Comparison of ENCODE assay signal across 8 cellular contexts in genomic region chr3:50320853-50321145, GRCh38. TPM values are rescaled to one million over a fixed set of nuclear protein-coding genes. Genes with fewer than 3 reads are reported as not detected.
DNase-seq lines count a peak whose midpoint lies in the region; ATAC-seq and TF ChIP-seq lines count a peak whose summit lies in the region.

No MANE protein-coding gene starts in this region.

- H3K27ac ChIP-seq in left ventricle myocardium inferior (replicated peaks) (peak overlapping the region; percentile 99), lung (ENCODE audit: low read depth in 1 of 2, low read length in 1 of 2) (peak overlapping the region; percentile 89 to 94), vagina (peak overlapping the region; percentile 90)

- peak overlapping the region; percentile 86 for H3K4me3 ChIP-seq in left ventricle myocardium inferior
- peak overlapping the region; percentile 77 for H3K4me3 ChIP-seq in astrocyte of the cerebellum (ENCODE audit: low read depth, low read length)
- H3K4me3 ChIP-seq in lung, result peak overlapping the region; percentile 89
- peak overlapping the region; percentile 72 to 97 for H3K4me3 ChIP-seq in vagina

- WGBS in lung, 2 donors, result 0 to 1% methylated on average over 21 to 22 of the region's 22 CpGs

- no peaks in the 10 kb centered on the region for H3K9me3 ChIP-seq in left ventricle myocardium inferior (replicated peaks)
- H3K9me3 ChIP-seq in lung (ENCODE audit: control insufficient read depth in 2 of 2, insufficient read depth in 1 of 2, low read length in 1 of 2), result no peaks in the 10 kb centered on the region
- H3K9me3 ChIP-seq in vagina, result no peaks in the 10 kb centered on the region

- CTCF ChIA-PET in GM10248 (lab: Yijun Ruan, JAX), result interaction anchor here (1.0 to 1.8 kb wide), 5 partner anchors 9 to 74 kb away, joined by 4 to 5 read pairs (median 5); no protein-coding TSS in a partner anchor

- intact Hi-C loops in left ventricle myocardium inferior (cut with micrococcal nuclease), result no loop called here
- intact Hi-C loops in left cardiac atrium (cut with DNase I), result loop anchor here in 1 of 2 donors (10.0 kb wide), 1 partner anchor 86 kb away; the partner anchor contains the start of gene GNAI2
- intact Hi-C loops in vagina (cut with DNase I), result loop anchor here (5.0 kb wide), 1 partner anchor 63 kb away; no protein-coding TSS in a partner anchor

- no peak for DNase-seq in left ventricle myocardium inferior
- DNase-seq in left cardiac atrium, result no peak
- DNase-seq in astrocyte of the cerebellum (ENCODE audit: low read depth), result no peak
- no peak for DNase-seq in lung (ENCODE audit: low spot score)
- no peak for DNase-seq in vagina (ENCODE audit: extremely low spot score in 2 of 2)
- DNase-seq in GM10248 (ENCODE audit: extremely low spot score), result no peak

- in situ Hi-C loops in astrocyte of the cerebellum (cut with HindIII; ENCODE audit: low sequenced_read_pairs), result no loop called here

- POLR2A ChIA-PET in GM10248 (lab: Yijun Ruan, JAX), result interaction anchor here (1.0 kb wide), 1 partner anchor 21 kb away, joined by 3 read pairs; the partner anchor contains the start of genes HYAL3 and NAA80

- no peaks in the 10 kb centered on the region for H3K27me3 ChIP-seq in left ventricle myocardium inferior (ENCODE audit: low read depth)
- no peaks in the 10 kb centered on the region for H3K27me3 ChIP-seq in lung (ENCODE audit: control insufficient read depth, insufficient read depth)
- no peaks in the 10 kb centered on the region for H3K27me3 ChIP-seq in vagina

- TF ChIP-seq CTCF in left ventricle myocardium inferior (IDR thresholded peaks at IDR 0.05; ENCODE audit: borderline replicate concordance) (no peak), astrocyte of the cerebellum (IDR thresholded peaks at IDR 0.05; ENCODE audit: low read depth, low read length, missing control alignments) (no peak), lung (IDR thresholded peaks at IDR 0.05; ENCODE audit: control extremely low read depth, extremely low read depth) (no peak), vagina (IDR thresholded peaks at IDR 0.05) (no peak), GM10248 (IDR thresholded peaks at IDR 0.05; ENCODE audit: control extremely low read depth, extremely low read depth, low read depth, missing control alignments) (no peak)

- H3K4me1 ChIP-seq in left ventricle myocardium inferior (peaks cover 96% of the 10 kb centered on the region), lung (ENCODE audit: control insufficient read depth in 2 of 2, insufficient read depth in 2 of 2, low read length in 2 of 2) (peaks cover 0 to 41% of the 10 kb centered on the region in 2 donors), vagina (peaks cover 66% of the 10 kb centered on the region)

- TF ChIP-seq POLR2A in vagina (IDR thresholded peaks at IDR 0.05), result peak in 1 of 2 donors; percentile 17

- ATAC-seq in left cardiac atrium (no peak), lung (ENCODE audit: insufficient read depth, low FRiP score) (no peak), GM18858 (IDR thresholded peaks at IDR 0.05; ENCODE audit: unreplicated experiment) (no peak), HG03175 (IDR thresholded peaks at IDR 0.05; ENCODE audit: unreplicated experiment) (no peak)

- peaks cover 51% of the 10 kb centered on the region for H3K36me3 ChIP-seq in left ventricle myocardium inferior
- H3K36me3 ChIP-seq in lung (ENCODE audit: control insufficient read depth in 2 of 2, insufficient read depth in 2 of 2, low read length in 2 of 2), result peaks cover 0 to 25% of the 10 kb centered on the region in 2 donors
- H3K36me3 ChIP-seq in vagina, result peaks cover 0 to 16% of the 10 kb centered on the region in 2 donors

RNA-seq across cellular contexts. Expression of gene HYAL2, which starts 1.7 kb away (rescaled TPM):
- total RNA-seq in left ventricle myocardium inferior (38.9 TPM), left cardiac atrium (100 to 1,000 TPM in 1 of 2 donors, 10 to 100 TPM in 1; 53.4 to 103 TPM), lung (100 to 1,000 TPM in 1 of 2 donors, 10 to 100 TPM in 1; 94.3 to 218 TPM), vagina (173 TPM)
- 100 to 1,000 TPM; 193 to 208 TPM for polyA plus RNA-seq in lung

RNA-seq across cellular contexts. Expression of gene TUSC2, which starts 7.2 kb away (rescaled TPM):
- total RNA-seq in left ventricle myocardium inferior (32.9 TPM), left cardiac atrium (10 to 100 TPM; 26.2 to 27.5 TPM), lung (10 to 100 TPM; 11.1 to 33.4 TPM), vagina (11.8 TPM)
- polyA plus RNA-seq in lung, result 10 to 100 TPM; 27.6 to 54.5 TPM

RNA-seq across cellular contexts. Expression of gene HYAL1, which starts 17.4 kb away (rescaled TPM):
- total RNA-seq in left ventricle myocardium inferior (52.2 TPM), left cardiac atrium (10 to 100 TPM; 24.6 to 26.6 TPM), lung (10 to 100 TPM in 1 of 2 donors, 1 to 10 TPM in 1; 1.6 to 51.2 TPM), vagina (17.7 TPM)
- polyA plus RNA-seq in lung, result 10 to 100 TPM; 24.6 to 27.8 TPM

RNA-seq across cellular contexts. Expression of gene RASSF1, which starts 19.8 kb away (rescaled TPM):
- total RNA-seq in left ventricle myocardium inferior (11.4 TPM), left cardiac atrium (10 to 100 TPM; 20.7 to 25.6 TPM), lung (10 to 100 TPM; 36.3 to 46.0 TPM), vagina (69.0 TPM)
- polyA plus RNA-seq in lung, result 10 to 100 TPM; 38.0 to 59.0 TPM

RNA-seq across cellular contexts. Expression of gene HYAL3, which starts 21.6 kb away (rescaled TPM):
- total RNA-seq in left ventricle myocardium inferior, result 1.2 TPM
- total RNA-seq in left cardiac atrium, result 1 to 10 TPM; 1.7 to 1.8 TPM
- total RNA-seq in lung, result 1 to 10 TPM; 1.4 to 4.0 TPM
- polyA plus RNA-seq in lung, result 1 to 10 TPM; 2.5 to 4.9 TPM
- total RNA-seq in vagina, result 8.1 TPM
